In genomic region chr1:176043537-176043936, GRCh38 we compare ENCODE assay signal across 28 cellular contexts.
"Had no signal": no experiment of that assay in that cellular context is flagged by ENCODE, and none has a peak within 500 bp of the region (broad histone marks: within the 10 kb centered on the region; RNA-seq: fewer than 3 reads in every experiment).

No MANE protein-coding gene starts in this region.

- FAIRE-seq: colon, endometrium, endothelial cell of umbilical vein, frontal cortex had no signal

- ATAC-seq: effector memory CD8-positive, alpha-beta T cell; esophagus mucosa; foreskin keratinocyte; gastrocnemius medialis; gastroesophageal sphincter; heart left ventricle had no signal

- H3K27me3 ChIP-seq: colonic mucosa, dorsolateral prefrontal cortex, esophagus muscularis mucosa, esophagus squamous epithelium, foreskin keratinocyte, gastrocnemius medialis, gastroesophageal sphincter, heart left ventricle had no signal

- H3K4me3 ChIP-seq: colonic mucosa, coronary artery, dorsolateral prefrontal cortex, esophagus muscularis mucosa, esophagus squamous epithelium, gastrocnemius medialis, gastroesophageal sphincter, heart left ventricle had no signal

- H3K36me3 ChIP-seq: colonic mucosa had no signal

- H3K27ac Mint-ChIP-seq: dendritic cell treated with granulocyte-macrophage colony-stimulating factor and Interleukin-4, amounts not matched to agents 40 ng/mL and 50 ng/mL, for 4 days; effector memory CD8-positive, alpha-beta T cell; endodermal cell had no signal

- H3K4me1 ChIP-seq: colonic mucosa, esophagus muscularis mucosa, esophagus squamous epithelium, gastrocnemius medialis, gastroesophageal sphincter, heart left ventricle had no signal

- H3K27me3 Mint-ChIP-seq: dendritic cell treated with granulocyte-macrophage colony-stimulating factor and Interleukin-4, amounts not matched to agents 40 ng/mL and 50 ng/mL, for 4 days; effector memory CD8-positive, alpha-beta T cell had no signal

- DNase-seq: colonic mucosa; cortex of kidney; dermis blood vessel endothelial cell; dorsolateral prefrontal cortex; effector CD4-positive, alpha-beta T cell; effector CD8-positive, alpha-beta T cell; effector memory CD4-positive, alpha-beta T cell; effector memory CD8-positive, alpha-beta T cell; endodermal cell; erythroblast; esophagus squamous epithelium; foreskin fibroblast; foreskin keratinocyte; foreskin melanocyte; gastrocnemius medialis; glutamatergic neuron; head of caudate nucleus; heart left ventricle had no signal

- H3K9me3 Mint-ChIP-seq: dendritic cell treated with granulocyte-macrophage colony-stimulating factor and Interleukin-4, amounts not matched to agents 40 ng/mL and 50 ng/mL, for 4 days; effector memory CD8-positive, alpha-beta T cell; endodermal cell had no signal

- H3K27ac ChIP-seq: colonic mucosa, coronary artery, dorsolateral prefrontal cortex, epithelial cell of prostate, esophagus muscularis mucosa, esophagus squamous epithelium, foreskin keratinocyte, gastrocnemius medialis, gastroesophageal sphincter, heart left ventricle had no signal

- H3K4me3 Mint-ChIP-seq: dendritic cell treated with granulocyte-macrophage colony-stimulating factor and Interleukin-4, amounts not matched to agents 40 ng/mL and 50 ng/mL, for 4 days; effector memory CD8-positive, alpha-beta T cell; endodermal cell had no signal

- H3K9me3 ChIP-seq: colonic mucosa, esophagus muscularis mucosa, esophagus squamous epithelium, gastrocnemius medialis, gastroesophageal sphincter, heart left ventricle had no signal
